11 cellular contexts compared by ENCODE assay signal in the genomic region with DNA sequence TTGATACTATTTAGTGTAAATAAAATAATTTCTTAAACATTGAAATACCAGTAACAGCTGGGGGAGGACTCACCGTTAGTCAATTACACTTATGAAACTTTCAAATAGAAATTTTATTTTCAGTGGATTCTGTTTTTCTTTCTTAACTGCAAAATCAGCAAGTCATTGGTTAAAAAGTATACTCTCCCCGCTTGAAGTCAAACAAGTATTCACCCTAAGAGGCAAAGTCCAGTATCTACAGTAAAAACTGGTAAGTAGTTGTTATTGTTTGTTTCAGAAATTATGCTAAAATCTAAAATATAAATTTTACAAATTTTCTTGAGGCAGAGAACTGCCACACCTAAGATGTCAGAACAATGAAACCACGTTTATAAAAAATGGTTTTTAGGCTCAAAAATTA.
"Had no signal": no experiment of that assay in that cellular context is flagged by ENCODE, and none has a peak within 500 bp of the region (broad histone marks: within the 10 kb centered on the region; RNA-seq: fewer than 3 reads in every experiment).

No MANE protein-coding gene starts in this region.

- DNase-seq: activated CD8-positive, alpha-beta memory T cell treated with anti-CD3 and anti-CD28 coated beads, Interleukin-2, amount 50 U/mL, for 48 hours; activated gamma-delta T cell; amniotic stem cell; cerebellar nuclear complex; dermis blood vessel endothelial cell; upper lobe of left lung had no signal

- H3K9me3 Mint-ChIP-seq: activated CD4-positive, alpha-beta T cell treated with anti-CD3 and anti-CD28 coated beads, Interleukin-2, amount 10 ng/mL, durations not matched to agents 7 days and 5 days; activated T-cell treated with anti-CD3 and anti-CD28 coated beads, Interleukin-2, amount 50 U/mL, for 72 hours; stimulated activated naive CD8-positive, alpha-beta T cell treated with anti-CD3 and anti-CD28 coated beads, Interleukin-15, amount 100 ng/mL, for 72 hours had no signal

- H3K27ac Mint-ChIP-seq: activated CD4-positive, alpha-beta T cell treated with anti-CD3 and anti-CD28 coated beads, Interleukin-2, amount 10 ng/mL, durations not matched to agents 7 days and 5 days; activated naive CD8-positive, alpha-beta T cell; activated T-cell treated with anti-CD3 and anti-CD28 coated beads, Interleukin-2, amount 50 U/mL, for 72 hours; stimulated activated naive CD8-positive, alpha-beta T cell treated with anti-CD3 and anti-CD28 coated beads, Interleukin-15, amount 100 ng/mL, for 72 hours had no signal

- H3K4me3 Mint-ChIP-seq: activated CD4-positive, alpha-beta T cell treated with anti-CD3 and anti-CD28 coated beads, Interleukin-2, amount 10 ng/mL, durations not matched to agents 7 days and 5 days; activated naive CD8-positive, alpha-beta T cell; activated T-cell treated with anti-CD3 and anti-CD28 coated beads, Interleukin-2, amount 50 U/mL, for 72 hours; stimulated activated naive CD8-positive, alpha-beta T cell treated with anti-CD3 and anti-CD28 coated beads, Interleukin-15, amount 100 ng/mL, for 72 hours had no signal

- H3K27me3 ChIP-seq: gastroesophageal sphincter, upper lobe of left lung had no signal

- ATAC-seq: gastroesophageal sphincter had no signal

- H3K9me3 ChIP-seq: gastroesophageal sphincter, upper lobe of left lung had no signal

- H3K4me3 ChIP-seq: gastroesophageal sphincter, upper lobe of left lung had no signal

- H3K27me3 Mint-ChIP-seq: activated CD4-positive, alpha-beta T cell treated with anti-CD3 and anti-CD28 coated beads, Interleukin-2, amount 10 ng/mL, durations not matched to agents 7 days and 5 days; activated naive CD8-positive, alpha-beta T cell; stimulated activated naive CD8-positive, alpha-beta T cell treated with anti-CD3 and anti-CD28 coated beads, Interleukin-15, amount 100 ng/mL, for 72 hours had no signal

- H3K27ac ChIP-seq: upper lobe of left lung had no signal
